20 cellular contexts compared by ENCODE assay signal in genomic region chr2:10752236-10752635, GRCh38. TPM values are rescaled to one million over a fixed set of nuclear protein-coding genes. Genes with fewer than 3 reads are reported as not detected.
"Had no signal": no experiment of that assay in that cellular context is flagged by ENCODE, and none has a peak within 500 bp of the region (broad histone marks: within the 10 kb centered on the region; RNA-seq: fewer than 3 reads in every experiment).

No MANE protein-coding gene starts in this region.

- H3K9me3 ChIP-seq: gastrocnemius medialis, ovary, sigmoid colon had no signal

- H3K9me3 Mint-ChIP-seq: activated CD4-positive, alpha-beta T cell treated with anti-CD3 and anti-CD28 coated beads, Interleukin-2, amount 10 ng/mL, durations not matched to agents 7 days and 5 days; activated naive CD4-positive, alpha-beta T cell treated with anti-CD3 and anti-CD28 coated beads for 36 hours; activated naive CD8-positive, alpha-beta T cell treated with anti-CD3 and anti-CD28 coated beads, Interleukin-2, amount 50 U/mL, for 24 hours; activated T-cell treated with anti-CD3 and anti-CD28 coated beads, Interleukin-2, amount 50 U/mL, for 4 hours; central memory CD8-positive, alpha-beta T cell; memory B cell; naive thymus-derived CD8-positive, alpha-beta T cell; T-helper 2 cell treated with Interferon-gamma antibody and Interleukin-4, amounts not matched to agents 5 μg/mL and 100 μg/mL, for 36 hours had no signal

- ATAC-seq: activated CD8-positive, alpha-beta T cell treated with anti-CD3 and anti-CD28 coated beads, Interleukin-2, amount 10 ng/mL, durations not matched to agents 7 days and 5 days; activated naive CD8-positive, alpha-beta T cell treated with anti-CD3 and anti-CD28 coated beads, Interleukin-2, amount 50 U/mL, for 24 hours; activated T-cell treated with anti-CD3 and anti-CD28 coated beads, Interleukin-2, amount 50 U/mL, for 4 hours; gastrocnemius medialis; left ventricle myocardium superior; naive thymus-derived CD8-positive, alpha-beta T cell had no signal

- H3K4me1 Mint-ChIP-seq: activated CD4-positive, alpha-beta T cell treated with anti-CD3 and anti-CD28 coated beads, Interleukin-2, amount 10 ng/mL, durations not matched to agents 7 days and 5 days; central memory CD8-positive, alpha-beta T cell; memory B cell had no signal

- H3K4me3 ChIP-seq: gastrocnemius medialis, ovary, sigmoid colon had no signal

- H3K27me3 Mint-ChIP-seq: memory B cell had no signal

- H3K36me3 Mint-ChIP-seq: memory B cell; naive thymus-derived CD8-positive, alpha-beta T cell had no signal

- DNase-seq: activated CD4-positive, alpha-beta T cell treated with anti-CD3 and anti-CD28 coated beads, Interleukin-2, amount 10 ng/mL, durations not matched to agents 7 days and 5 days; activated CD8-positive, alpha-beta T cell treated with anti-CD3 and anti-CD28 coated beads, Interleukin-2, amount 10 ng/mL, durations not matched to agents 7 days and 5 days; activated naive CD4-positive, alpha-beta T cell treated with anti-CD3 and anti-CD28 coated beads for 36 hours; activated naive CD8-positive, alpha-beta T cell treated with anti-CD3 and anti-CD28 coated beads, Interleukin-2, amount 50 U/mL, for 24 hours; activated T-cell treated with anti-CD3 and anti-CD28 coated beads, Interleukin-2, amount 50 U/mL, for 4 hours; anterior cingulate cortex; brain microvascular endothelial cell; effector CD4-positive, alpha-beta T cell; gastrocnemius medialis; head of caudate nucleus; kidney glomerular epithelial cell; left ventricle myocardium superior; naive thymus-derived CD8-positive, alpha-beta T cell; ovary; sigmoid colon; stimulated activated naive CD4-positive, alpha-beta T cell had no signal

- H3K27ac Mint-ChIP-seq: activated CD4-positive, alpha-beta T cell treated with anti-CD3 and anti-CD28 coated beads, Interleukin-2, amount 10 ng/mL, durations not matched to agents 7 days and 5 days; activated CD8-positive, alpha-beta T cell treated with anti-CD3 and anti-CD28 coated beads, Interleukin-2, amount 10 ng/mL, durations not matched to agents 7 days and 5 days; activated naive CD4-positive, alpha-beta T cell treated with anti-CD3 and anti-CD28 coated beads for 36 hours; activated naive CD8-positive, alpha-beta T cell treated with anti-CD3 and anti-CD28 coated beads, Interleukin-2, amount 50 U/mL, for 24 hours; memory B cell; naive thymus-derived CD8-positive, alpha-beta T cell; T-helper 2 cell treated with Interferon-gamma antibody and Interleukin-4, amounts not matched to agents 5 μg/mL and 100 μg/mL, for 36 hours had no signal

- H3K4me3 Mint-ChIP-seq: activated CD4-positive, alpha-beta T cell treated with anti-CD3 and anti-CD28 coated beads, Interleukin-2, amount 10 ng/mL, durations not matched to agents 7 days and 5 days; activated CD8-positive, alpha-beta T cell treated with anti-CD3 and anti-CD28 coated beads, Interleukin-2, amount 10 ng/mL, durations not matched to agents 7 days and 5 days; activated naive CD4-positive, alpha-beta T cell treated with anti-CD3 and anti-CD28 coated beads for 36 hours; activated naive CD8-positive, alpha-beta T cell treated with anti-CD3 and anti-CD28 coated beads, Interleukin-2, amount 50 U/mL, for 24 hours; activated T-cell treated with anti-CD3 and anti-CD28 coated beads, Interleukin-2, amount 50 U/mL, for 4 hours; central memory CD8-positive, alpha-beta T cell; memory B cell; naive thymus-derived CD8-positive, alpha-beta T cell; T-helper 2 cell treated with Interferon-gamma antibody and Interleukin-4, amounts not matched to agents 5 μg/mL and 100 μg/mL, for 36 hours had no signal

- H3K27ac ChIP-seq: brain microvascular endothelial cell, gastrocnemius medialis, ovary, sigmoid colon had no signal

- H3K36me3 ChIP-seq: brain microvascular endothelial cell, gastrocnemius medialis, ovary, sigmoid colon had no signal

- H3K27me3 ChIP-seq: brain microvascular endothelial cell, gastrocnemius medialis, ovary had no signal

- H3K4me1 ChIP-seq: gastrocnemius medialis, sigmoid colon had no signal

RNA-seq across cellular contexts. Expression of gene ATP6V1C2, which starts 30.8 kb away (rescaled TPM):
- total RNA-seq: activated CD4-positive, alpha-beta T cell treated with anti-CD3 and anti-CD28 coated beads, Interleukin-2, amount 10 ng/mL, durations not matched to agents 7 days and 5 days; activated CD8-positive, alpha-beta T cell treated with anti-CD3 and anti-CD28 coated beads, Interleukin-2, amount 10 ng/mL, durations not matched to agents 7 days and 5 days; activated naive CD4-positive, alpha-beta T cell treated with anti-CD3 and anti-CD28 coated beads for 36 hours; gastrocnemius medialis; mononuclear cell had no signal
